In genomic region chr2:54840559-54840958, GRCh38 we compare ENCODE assay signal across 27 cellular contexts.
"Had no signal": no experiment of that assay in that cellular context is flagged by ENCODE, and none has a peak within 500 bp of the region (broad histone marks: within the 10 kb centered on the region; RNA-seq: fewer than 3 reads in every experiment).

No MANE protein-coding gene starts in this region.

- H3K36me3 ChIP-seq: esophagus muscularis mucosa, heart right ventricle, left ventricle myocardium inferior, lower lobe of right lung, thoracic aorta, tibial nerve, upper lobe of left lung had no signal

- H3K27ac Mint-ChIP-seq: memory B cell; naive B cell; natural killer cell treated with Interleukin-12 subunit alpha and Interleukin-12 subunit beta and Interleukin-15 and Interleukin-18, amount 100 ng/mL, for 72 hours; stimulated activated naive B cell treated with anti-CD40 and anti-IgM and Interleukin-4, amounts not matched to agents 10 μg/mL and 1 μg/mL and 100 μg/mL, for 72 hours; stimulated activated naive CD8-positive, alpha-beta T cell treated with anti-CD3 and anti-CD28 coated beads, Interleukin-15, Interleukin-2, amounts not matched to agents 100 ng/mL and 50 ng/mL, for 24 hours had no signal

- H3K4me3 Mint-ChIP-seq: memory B cell; naive B cell; natural killer cell treated with Interleukin-12 subunit alpha and Interleukin-12 subunit beta and Interleukin-15 and Interleukin-18, amount 100 ng/mL, for 72 hours; neural crest cell; stimulated activated naive B cell treated with anti-CD40 and anti-IgM and Interleukin-4, amounts not matched to agents 10 μg/mL and 1 μg/mL and 100 μg/mL, for 72 hours; stimulated activated naive CD8-positive, alpha-beta T cell treated with anti-CD3 and anti-CD28 coated beads, Interleukin-15, Interleukin-2, amounts not matched to agents 100 ng/mL and 50 ng/mL, for 24 hours had no signal

- H3K36me3 Mint-ChIP-seq: memory B cell; naive B cell; natural killer cell treated with Interleukin-12 subunit alpha and Interleukin-12 subunit beta and Interleukin-15 and Interleukin-18, amount 100 ng/mL, for 72 hours; stimulated activated naive B cell treated with anti-CD40 and anti-IgM and Interleukin-4, amounts not matched to agents 10 μg/mL and 1 μg/mL and 100 μg/mL, for 72 hours had no signal

- DNase-seq: dermis blood vessel endothelial cell; effector memory CD4-positive, alpha-beta T cell; foreskin melanocyte; glutamatergic neuron; heart right ventricle; hippocampal formation; left cardiac atrium; left ventricle myocardium inferior; lower lobe of right lung; naive B cell; posterior cingulate gyrus; small intestine; stimulated activated CD4-positive, alpha-beta T cell treated with anti-CD3 and anti-CD28 coated beads, Interleukin-15, amount 100 ng/mL, for 24 hours; stimulated activated CD4-positive, alpha-beta T cell treated with anti-CD3 and anti-CD28 coated beads, Interleukin-2, amount 100 ng/mL, for 48 hours; stimulated activated naive B cell treated with anti-CD40 and anti-IgM and Interleukin-4, amounts not matched to agents 10 μg/mL and 1 μg/mL and 100 μg/mL, for 72 hours; upper lobe of left lung had no signal

- H3K4me3 ChIP-seq: coronary artery, esophagus muscularis mucosa, heart right ventricle, left ventricle myocardium inferior, lower lobe of right lung, thoracic aorta, tibial nerve, upper lobe of left lung had no signal

- H3K27me3 ChIP-seq: esophagus muscularis mucosa, heart right ventricle, tibial nerve, upper lobe of left lung had no signal

- H3K9me3 Mint-ChIP-seq: memory B cell; naive B cell; natural killer cell treated with Interleukin-12 subunit alpha and Interleukin-12 subunit beta and Interleukin-15 and Interleukin-18, amount 100 ng/mL, for 72 hours; neural crest cell; stimulated activated naive B cell treated with anti-CD40 and anti-IgM and Interleukin-4, amounts not matched to agents 10 μg/mL and 1 μg/mL and 100 μg/mL, for 72 hours; stimulated activated naive CD8-positive, alpha-beta T cell treated with anti-CD3 and anti-CD28 coated beads, Interleukin-15, Interleukin-2, amounts not matched to agents 100 ng/mL and 50 ng/mL, for 24 hours had no signal

- H3K27ac ChIP-seq: coronary artery, esophagus muscularis mucosa, heart right ventricle, left ventricle myocardium inferior, lower lobe of right lung, thoracic aorta, tibial nerve, upper lobe of left lung had no signal

- H3K4me1 ChIP-seq: lower lobe of right lung, upper lobe of left lung had no signal

- H3K27me3 Mint-ChIP-seq: memory B cell; naive B cell; natural killer cell treated with Interleukin-12 subunit alpha and Interleukin-12 subunit beta and Interleukin-15 and Interleukin-18, amount 100 ng/mL, for 72 hours; stimulated activated naive B cell treated with anti-CD40 and anti-IgM and Interleukin-4, amounts not matched to agents 10 μg/mL and 1 μg/mL and 100 μg/mL, for 72 hours; stimulated activated naive CD8-positive, alpha-beta T cell treated with anti-CD3 and anti-CD28 coated beads, Interleukin-15, Interleukin-2, amounts not matched to agents 100 ng/mL and 50 ng/mL, for 24 hours had no signal

- FAIRE-seq: endothelial cell of umbilical vein, islet of Langerhans, small intestine, urothelium cell line had no signal

- H3K9me3 ChIP-seq: esophagus muscularis mucosa, heart right ventricle, left ventricle myocardium inferior, lower lobe of right lung, thoracic aorta, tibial nerve, upper lobe of left lung had no signal

- ATAC-seq: heart right ventricle; left cardiac atrium; lower lobe of right lung; natural killer cell treated with Interleukin-12 subunit alpha and Interleukin-12 subunit beta and Interleukin-15 and Interleukin-18, amount 100 ng/mL, for 72 hours; stimulated activated naive B cell treated with anti-CD40 and anti-IgM and Interleukin-4, amounts not matched to agents 10 μg/mL and 1 μg/mL and 100 μg/mL, for 72 hours had no signal
